In the genomic region with DNA sequence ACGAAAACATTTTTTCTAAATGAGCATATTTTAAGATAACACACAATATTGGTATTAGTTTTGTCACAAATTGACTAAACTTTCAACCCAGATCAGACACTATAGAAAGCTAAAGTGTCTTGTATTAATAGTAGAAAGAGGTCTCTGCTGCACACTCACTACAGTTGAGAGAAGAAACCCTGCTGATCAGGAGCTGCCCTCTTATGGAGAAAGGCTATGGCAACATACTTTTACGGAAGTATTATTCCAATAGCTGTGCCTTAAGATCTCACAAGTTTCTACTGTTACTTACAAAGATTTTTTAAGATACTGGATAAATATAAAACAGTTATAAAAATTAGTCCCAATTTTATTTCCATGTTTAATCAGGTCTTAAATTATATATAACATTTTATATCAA, we compare ENCODE assay signal across 13 cellular contexts.
A peak's percentile ranks its signal among the peaks of the same experiment; 100 is the strongest.
DNase-seq lines count a peak whose midpoint lies in the region; ATAC-seq and TF ChIP-seq lines count a peak whose summit lies in the region.
"Had no signal": no experiment of that assay in that cellular context is flagged by ENCODE, and none has a peak within 500 bp of the region (broad histone marks: within the 10 kb centered on the region; RNA-seq: fewer than 3 reads in every experiment).

No MANE protein-coding gene starts in this region.

- no peak overlapping the region for H3K4me3 Mint-ChIP-seq in neural progenitor cell
- H3K4me3 Mint-ChIP-seq: GM23338 had no signal

- no peak overlapping the region for H3K4me2 ChIP-seq in neural progenitor cell
- H3K4me2 ChIP-seq: GM23338 had no signal

- no peaks in the 10 kb centered on the region for H3K36me3 Mint-ChIP-seq in neural progenitor cell

- no peaks in the 10 kb centered on the region for H3K36me3 ChIP-seq in brain microvascular endothelial cell (replicated peaks)
- H3K36me3 ChIP-seq in neural progenitor cell, result no peaks in the 10 kb centered on the region
- H3K36me3 ChIP-seq: esophagus squamous epithelium, SJSA1 had no signal

- H3K4me1 ChIP-seq in neural progenitor cell, result no peaks in the 10 kb centered on the region
- H3K4me1 ChIP-seq: esophagus squamous epithelium had no signal

- H3K27me3 ChIP-seq in brain microvascular endothelial cell (replicated peaks) (no peaks in the 10 kb centered on the region), neural progenitor cell (no peaks in the 10 kb centered on the region)
- H3K27me3 ChIP-seq: esophagus squamous epithelium, SJSA1 had no signal

- no peak overlapping the region for H2AFZ ChIP-seq in neural progenitor cell (replicated peaks)
- H2AFZ ChIP-seq: GM23338 had no signal

- H3K4me1 Mint-ChIP-seq in neural progenitor cell, result peaks cover 3% of the 10 kb centered on the region

- H3K9ac ChIP-seq in neural progenitor cell, result no peak overlapping the region

- H3F3A ChIP-seq in neural progenitor cell (ENCODE audit: low read depth), result no peaks in the 10 kb centered on the region

- H3K27ac Mint-ChIP-seq in neural progenitor cell, result no peak overlapping the region
- H3K27ac Mint-ChIP-seq: GM23338 had no signal

- no peaks in the 10 kb centered on the region for H4K20me1 ChIP-seq in neural progenitor cell (ENCODE audit: low read depth)

- DNase-seq in DMS 273 treated with DMSO at 0.1 percent for 48 hours (lab: John Stamatoyannopoulos, UW), result peak; percentile 25
- peak; percentile 23 to 27 for DNase-seq in Kasumi-1 (lab: John Stamatoyannopoulos, UW)
- no peak for DNase-seq in brain microvascular endothelial cell
- DNase-seq in neural progenitor cell (ENCODE audit: low spot score), result peak; percentile 9
- DNase-seq: activated CD4-positive, alpha-beta T cell treated with anti-CD3 and anti-CD28 coated beads for 4 hours; esophagus squamous epithelium; NCI-H2227 treated with DMSO at 0.1 percent for 48 hours; stimulated activated CD8-positive, alpha-beta memory T cell treated with anti-CD3 and anti-CD28 coated beads, Interleukin-4, amount 100 ng/mL, for 48 hours had no signal

- TF ChIP-seq CTCF in brain microvascular endothelial cell (IDR thresholded peaks at IDR 0.05; ENCODE audit: low read depth, low read length, missing control alignments), result peak; percentile 48
- TF ChIP-seq CTCF in neural progenitor cell (IDR thresholded peaks at IDR 0.05), result peak; percentile 32

- no peaks in the 10 kb centered on the region for H3K27me3 Mint-ChIP-seq in neural progenitor cell (ENCODE audit: insufficient read depth, low read depth)

- H3K79me2 ChIP-seq in neural progenitor cell (ENCODE audit: low read depth), result no peaks in the 10 kb centered on the region

- H3K27ac ChIP-seq in brain microvascular endothelial cell (no peak overlapping the region), neural progenitor cell (no peak overlapping the region)
- H3K27ac ChIP-seq: esophagus squamous epithelium, SJSA1 had no signal

- H3K9me3 Mint-ChIP-seq in neural progenitor cell, result no peaks in the 10 kb centered on the region
- H3K9me3 Mint-ChIP-seq: GM23338 had no signal

- no peak overlapping the region for H3K4me3 ChIP-seq in brain microvascular endothelial cell (ENCODE audit: low read depth, low read length)
- H3K4me3 ChIP-seq in neural progenitor cell, result no peak overlapping the region
- H3K4me3 ChIP-seq: esophagus squamous epithelium, GM23338, SJSA1 had no signal

- ATAC-seq in HG02588 (IDR thresholded peaks at IDR 0.05; ENCODE audit: unreplicated experiment) (no peak), GM21360 (IDR thresholded peaks at IDR 0.05; ENCODE audit: unreplicated experiment) (no peak), GM18502 (IDR thresholded peaks at IDR 0.05; ENCODE audit: poor library complexity, unreplicated experiment) (no peak)
- ATAC-seq: GM23338 had no signal

- in situ Hi-C loops in brain microvascular endothelial cell (cut with HindIII; ENCODE audit: low pct_ligation_motif_present, low sequenced_read_pairs), result no loop called here

- H3K9me3 ChIP-seq in neural progenitor cell (ENCODE audit: low read depth), result no peaks in the 10 kb centered on the region
- H3K9me3 ChIP-seq: esophagus squamous epithelium, SJSA1 had no signal
